In the genomic region with DNA sequence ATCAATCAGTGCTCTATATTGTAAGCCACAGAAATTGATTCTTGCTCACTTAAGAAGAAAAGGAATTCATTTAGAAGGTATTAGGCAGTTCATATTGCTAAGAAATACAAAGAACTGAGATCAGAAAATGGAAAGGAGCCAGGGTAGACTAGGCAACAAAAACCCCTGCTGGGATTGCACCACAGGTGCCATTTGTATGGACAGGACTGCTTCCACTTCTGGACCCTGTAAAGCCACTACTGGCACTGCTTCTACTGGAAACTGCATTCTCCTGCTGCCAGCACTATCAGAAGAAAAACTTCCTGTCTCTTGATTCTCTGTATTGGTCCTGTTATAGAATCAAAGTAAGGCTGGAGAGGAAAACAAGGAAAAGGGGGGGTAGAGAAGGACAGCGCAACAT, we compare ENCODE assay signal across 1 cellular context.
TF ChIP-seq lines count a peak whose summit lies in the region.

No MANE protein-coding gene starts in this region.

TF ChIP-seq in WTC11, 78 proteins besides CTCF, POLR2A, EP300 and RAD21 (continued from another document):
- no peak for TF ChIP-seq E2F4 (CRISPR knock-in tag; IDR thresholded peaks at IDR 0.05; ENCODE audit: borderline replicate concordance, low read depth)
- no peak for TF ChIP-seq ZNF219 (CRISPR knock-in tag; IDR thresholded peaks at IDR 0.05; ENCODE audit: borderline replicate concordance)
- no peak for TF ChIP-seq SP1 (CRISPR knock-in tag; conservative IDR thresholded peaks at IDR 0.05)
- no peak for TF ChIP-seq HMGA2 (CRISPR knock-in tag; IDR thresholded peaks at IDR 0.05)
- TF ChIP-seq NR2C2 (CRISPR knock-in tag; IDR thresholded peaks at IDR 0.05) = no peak
- TF ChIP-seq RORB (CRISPR knock-in tag; IDR thresholded peaks at IDR 0.05) = no peak
- TF ChIP-seq TCF7 (CRISPR knock-in tag; IDR thresholded peaks at IDR 0.05; ENCODE audit: low read depth) = no peak
- TF ChIP-seq GTF2I (CRISPR knock-in tag; conservative IDR thresholded peaks at IDR 0.05) = no peak
- TF ChIP-seq NFYB (CRISPR knock-in tag; conservative IDR thresholded peaks at IDR 0.05; ENCODE audit: low read depth) = no peak
- no peak for TF ChIP-seq ZNF281 (CRISPR knock-in tag; IDR thresholded peaks at IDR 0.05)
- TF ChIP-seq NFATC4 (CRISPR knock-in tag; IDR thresholded peaks at IDR 0.05) = no peak
- TF ChIP-seq ATF6 (CRISPR knock-in tag; IDR thresholded peaks at IDR 0.05) = no peak
- no peak for TF ChIP-seq PRRX2 (CRISPR knock-in tag; IDR thresholded peaks at IDR 0.05)
- TF ChIP-seq E2F1 (CRISPR knock-in tag; IDR thresholded peaks at IDR 0.05) = no peak
- no peak for TF ChIP-seq CREM (CRISPR knock-in tag; IDR thresholded peaks at IDR 0.05)
